In genomic region chr1:53638641-53639035, GRCh38 we compare ENCODE assay signal across 29 cellular contexts.
DNase-seq lines count a peak whose midpoint lies in the region; ATAC-seq and TF ChIP-seq lines count a peak whose summit lies in the region.
"Had no signal": no experiment of that assay in that cellular context is flagged by ENCODE, and none has a peak within 500 bp of the region (broad histone marks: within the 10 kb centered on the region; RNA-seq: fewer than 3 reads in every experiment).

No MANE protein-coding gene starts in this region.

- no peak overlapping the region for H4K8ac ChIP-seq in H9 (replicated peaks; ENCODE audit: insufficient read length, low read depth, low read length)

- no peaks in the 10 kb centered on the region for H3K36me3 ChIP-seq in MM.1S (replicated peaks; ENCODE audit: insufficient read depth, low read length)
- H3K36me3 ChIP-seq in endodermal cell (ENCODE audit: control insufficient read depth, insufficient read depth, low read length) = no peaks in the 10 kb centered on the region
- H3K36me3 ChIP-seq in stomach = no peaks in the 10 kb centered on the region
- H3K36me3 ChIP-seq in psoas muscle (ENCODE audit: insufficient read depth in 1 of 2, low read depth in 1 of 2) = no peaks in the 10 kb centered on the region
- H3K36me3 ChIP-seq: MG63, neural progenitor cell, thyroid gland, WERI-Rb-1 had no signal

- intact Hi-C loops in stomach (cut with DNase I; ENCODE audit: low total_unique reads) (no loop called here), psoas muscle (cut with DNase I) (loop anchor here in 1 of 2 donors (5.0 kb wide), 2 partner anchors 44 to 114 kb away; no protein-coding TSS in a partner anchor)

- no peaks in the 10 kb centered on the region for H4K20me1 ChIP-seq in H9 (ENCODE audit: control insufficient read depth, insufficient read depth, insufficient read length)
- no peaks in the 10 kb centered on the region for H4K20me1 ChIP-seq in MM.1S (ENCODE audit: insufficient read depth, low read length)

- no CpG with 5 or more reads among the region's 6 CpGs for WGBS in H9 (ENCODE audit: extremely low coverage, insufficient read length, low lambda C conversion rate)
- 92 to 98% methylated on average over 5 to 6 of the region's 6 CpGs for WGBS in endodermal cell (ENCODE audit: insufficient coverage in 1 of 2, insufficient read length in 1 of 2), 2 experiments
- WGBS in stomach, 5 donors = 85 to 95% (median 86%) methylated on average over 5 to 6 of the region's 6 CpGs
- WGBS in psoas muscle, 3 donors = 77 to 87% (median 87%) methylated on average over 6 of the region's 6 CpGs

- H3K18ac ChIP-seq in H9 (ENCODE audit: insufficient read length, low read depth, low read length) = no peak overlapping the region

- H3K79me2 ChIP-seq in H9 (ENCODE audit: insufficient read depth, low read length) (no peaks in the 10 kb centered on the region), MM.1S (ENCODE audit: low read length) (no peaks in the 10 kb centered on the region)

- no peaks in the 10 kb centered on the region for H3K27me3 ChIP-seq in H9 (ENCODE audit: insufficient read depth, low read length)
- no peaks in the 10 kb centered on the region for H3K27me3 ChIP-seq in MM.1S (replicated peaks; ENCODE audit: insufficient read depth, low read length)
- H3K27me3 ChIP-seq in endodermal cell (ENCODE audit: control insufficient read depth, insufficient read depth, low read length, poor library complexity, severe bottlenecking) = no peaks in the 10 kb centered on the region
- H3K27me3 ChIP-seq in stomach = peaks cover 0 to 6% (median 0%) of the 10 kb centered on the region in 3 donors
- H3K27me3 ChIP-seq in psoas muscle (ENCODE audit: insufficient read depth in 3 of 3, low read length in 2 of 3) = no peaks in the 10 kb centered on the region
- H3K27me3 ChIP-seq: MG63, neural progenitor cell, thyroid gland had no signal

- ATAC-seq in psoas muscle = no peak
- no peak for ATAC-seq in effector memory CD8-positive, alpha-beta T cell (replicated peaks)
- ATAC-seq: left lobe of liver had no signal

- no peaks in the 10 kb centered on the region for H3F3A ChIP-seq in MM.1S (ENCODE audit: insufficient read depth, low read length)

- H3K4me3 Mint-ChIP-seq in H9 (no peak overlapping the region), endodermal cell (no peak overlapping the region)
- no peak overlapping the region for H3K4me3 Mint-ChIP-seq in effector memory CD8-positive, alpha-beta T cell
- H3K4me3 Mint-ChIP-seq: activated CD4-positive, alpha-beta T cell treated with anti-CD3 and anti-CD28 coated beads, Interleukin-2, amount 10 ng/mL, durations not matched to agents 7 days and 5 days; activated T-cell treated with anti-CD3 and anti-CD28 coated beads, Interleukin-2, amount 50 U/mL, for 4 hours; brain; immature natural killer cell; neural progenitor cell; stimulated activated naive CD8-positive, alpha-beta T cell treated with anti-CD3 and anti-CD28 coated beads, Interleukin-15, Interleukin-2, amounts not matched to agents 100 ng/mL and 50 ng/mL, for 24 hours had no signal

- H3K27me3 Mint-ChIP-seq in H9 (ENCODE audit: low read depth) = peaks cover 4% of the 10 kb centered on the region
- no peaks in the 10 kb centered on the region for H3K27me3 Mint-ChIP-seq in endodermal cell (ENCODE audit: insufficient read depth)
- H3K27me3 Mint-ChIP-seq in effector memory CD8-positive, alpha-beta T cell = peaks cover 0 to 10% of the 10 kb centered on the region in 2 donors
- H3K27me3 Mint-ChIP-seq: activated CD4-positive, alpha-beta T cell treated with anti-CD3 and anti-CD28 coated beads, Interleukin-2, amount 10 ng/mL, durations not matched to agents 7 days and 5 days; stimulated activated naive CD8-positive, alpha-beta T cell treated with anti-CD3 and anti-CD28 coated beads, Interleukin-15, Interleukin-2, amounts not matched to agents 100 ng/mL and 50 ng/mL, for 24 hours had no signal

- H4K91ac ChIP-seq in H9 (ENCODE audit: insufficient read length, low read depth, low read length) = no peak overlapping the region

- no peaks in the 10 kb centered on the region for H3K23me2 ChIP-seq in H9 (ENCODE audit: insufficient read length, low read depth, low read length, poor library complexity, severe bottlenecking)

- DNase-seq in H9 (peak; percentile 19), MM.1S (no peak), endodermal cell (peak; percentile 41), stomach (peak; percentile 24), NCI-H146 treated with DMSO at 0.1 percent for 48 hours (lab: John Stamatoyannopoulos, UW; ENCODE audit: unreplicated experiment) (no peak), psoas muscle (no peak)
- DNase-seq in effector memory CD8-positive, alpha-beta T cell = no peak
- DNase-seq: activated CD4-positive, alpha-beta T cell treated with anti-CD3 and anti-CD28 coated beads, Interleukin-2, amount 10 ng/mL, durations not matched to agents 7 days and 5 days; activated naive CD4-positive, alpha-beta T cell; activated T-cell treated with anti-CD3 and anti-CD28 coated beads, Interleukin-2, amount 50 U/mL, for 4 hours; C1 segment of cervical spinal cord; cerebellar nuclear complex; DMS153; immature natural killer cell; KG1; mesenchymal stem cell; NCI-H1417 treated with DMSO at 0.1 percent for 48 hours; NCI-H2081; NK-92 treated with Interleukin-12 subunit alpha and Interleukin-12 subunit beta, amount 100 ng/mL, for 24 hours; SHP77 treated with DMSO at 0.1 percent for 48 hours; stimulated activated CD8-positive, alpha-beta memory T cell treated with anti-CD3 and anti-CD28 coated beads, Interleukin-4, amount 100 ng/mL, for 48 hours; T1000; thyroid gland had no signal

- H2BK15ac ChIP-seq in H9 (ENCODE audit: low read depth, low read length) = no peak overlapping the region

- H3K36me3 Mint-ChIP-seq in H9 (ENCODE audit: insufficient read depth in 1 of 3, low read depth in 3 of 3) = no peaks in the 10 kb centered on the region
- no peaks in the 10 kb centered on the region for H3K36me3 Mint-ChIP-seq in endodermal cell (ENCODE audit: low read depth)
- H3K36me3 Mint-ChIP-seq in effector memory CD8-positive, alpha-beta T cell (ENCODE audit: insufficient read depth) = no peaks in the 10 kb centered on the region
- H3K36me3 Mint-ChIP-seq: brain, immature natural killer cell, neural progenitor cell had no signal

- H2AFZ ChIP-seq in H9 (ENCODE audit: low read length) (no peak overlapping the region), MM.1S (ENCODE audit: low read length) (no peak overlapping the region)
- H2AFZ ChIP-seq: neural progenitor cell had no signal

- H3K9me2 ChIP-seq in MM.1S (replicated peaks; ENCODE audit: insufficient read depth, low read length) = no peaks in the 10 kb centered on the region

- no peak overlapping the region for H2BK20ac ChIP-seq in H9 (ENCODE audit: low read depth, low read length, poor library complexity, severe bottlenecking)

- no peaks in the 10 kb centered on the region for H3K79me1 ChIP-seq in H9 (ENCODE audit: insufficient read depth, low read depth, low read length, poor library complexity, severe bottlenecking)

- H3K23ac ChIP-seq in H9 (ENCODE audit: insufficient read length, low read depth, low read length) = no peak overlapping the region

- H3K27ac Mint-ChIP-seq in H9 (no peak overlapping the region), endodermal cell (no peak overlapping the region)
- no peak overlapping the region for H3K27ac Mint-ChIP-seq in effector memory CD8-positive, alpha-beta T cell
- H3K27ac Mint-ChIP-seq: activated CD4-positive, alpha-beta T cell treated with anti-CD3 and anti-CD28 coated beads, Interleukin-2, amount 10 ng/mL, durations not matched to agents 7 days and 5 days; brain; immature natural killer cell; stimulated activated naive CD8-positive, alpha-beta T cell treated with anti-CD3 and anti-CD28 coated beads, Interleukin-15, Interleukin-2, amounts not matched to agents 100 ng/mL and 50 ng/mL, for 24 hours had no signal

- no peak for TF ChIP-seq POLR2A in stomach (IDR thresholded peaks at IDR 0.05)

- H3K9me3 ChIP-seq in H9 (ENCODE audit: control insufficient read depth, low read depth, low read length) (no peaks in the 10 kb centered on the region), MM.1S (replicated peaks; ENCODE audit: insufficient read depth, low read length) (no peaks in the 10 kb centered on the region), endodermal cell (ENCODE audit: control insufficient read depth, low read length) (no peaks in the 10 kb centered on the region), stomach (no peaks in the 10 kb centered on the region), psoas muscle (no peaks in the 10 kb centered on the region)
- H3K9me3 ChIP-seq: MG63, thyroid gland had no signal

- H4K5ac ChIP-seq in H9 (ENCODE audit: insufficient read length, low read depth, low read length) = no peak overlapping the region

- H3K9ac ChIP-seq in H9 (ENCODE audit: extremely low read depth, insufficient read length, low read length) (no peak overlapping the region), MM.1S (ENCODE audit: low read length) (no peak overlapping the region), endodermal cell (ENCODE audit: extremely low read depth, low read length, poor library complexity, severe bottlenecking) (no peak overlapping the region)
- H3K9ac ChIP-seq: neural progenitor cell had no signal

- H3K4me2 ChIP-seq in H9 (ENCODE audit: insufficient read depth, insufficient read length, low read length) (no peak overlapping the region), MM.1S (ENCODE audit: low read depth, low read length) (peak overlapping the region; percentile 67; the same call in 1 of the 2 replicates)
- H3K4me2 ChIP-seq: neural progenitor cell had no signal

- H3K4me1 ChIP-seq in H9 (ENCODE audit: insufficient read depth, low read length) (no peaks in the 10 kb centered on the region; the same call in 1 of the 2 replicates), MM.1S (ENCODE audit: low read length) (peaks cover 16% of the 10 kb centered on the region), endodermal cell (ENCODE audit: control insufficient read depth, insufficient read depth, low read length) (no peaks in the 10 kb centered on the region), stomach (no peaks in the 10 kb centered on the region), psoas muscle (no peaks in the 10 kb centered on the region)
- H3K4me1 ChIP-seq: neural progenitor cell, thyroid gland had no signal

- H3K14ac ChIP-seq in H9 (ENCODE audit: insufficient read depth, low read length) = no peak overlapping the region

- H3K56ac ChIP-seq in H9 (ENCODE audit: insufficient read length, low read depth, low read length) = no peak overlapping the region

- H3K9me3 Mint-ChIP-seq in H9 = no peaks in the 10 kb centered on the region
- H3K9me3 Mint-ChIP-seq in endodermal cell = no peaks in the 10 kb centered on the region
- no peaks in the 10 kb centered on the region for H3K9me3 Mint-ChIP-seq in effector memory CD8-positive, alpha-beta T cell
- H3K9me3 Mint-ChIP-seq: activated CD4-positive, alpha-beta T cell treated with anti-CD3 and anti-CD28 coated beads, Interleukin-2, amount 10 ng/mL, durations not matched to agents 7 days and 5 days; activated T-cell treated with anti-CD3 and anti-CD28 coated beads, Interleukin-2, amount 50 U/mL, for 4 hours; immature natural killer cell; neural progenitor cell; stimulated activated naive CD8-positive, alpha-beta T cell treated with anti-CD3 and anti-CD28 coated beads, Interleukin-15, Interleukin-2, amounts not matched to agents 100 ng/mL and 50 ng/mL, for 24 hours had no signal

- H2BK5ac ChIP-seq in H9 (ENCODE audit: insufficient read length, low read length) = no peak overlapping the region

- no peak overlapping the region for H3T11ph ChIP-seq in H9 (ENCODE audit: low read length)

- H3K27ac ChIP-seq in H9 (ENCODE audit: insufficient read length, low read depth, low read length) (no peak overlapping the region), MM.1S (ENCODE audit: low read length) (no peak overlapping the region), endodermal cell (ENCODE audit: low read depth, low read length) (no peak overlapping the region), stomach (no peak overlapping the region), psoas muscle (no peak overlapping the region)
- H3K27ac ChIP-seq: neural progenitor cell, thyroid gland, WERI-Rb-1 had no signal

- H3K4me1 Mint-ChIP-seq in H9 (peaks cover 0 to 8% of the 10 kb centered on the region in 2 experiments; a peak in 2 of 4 replicates), endodermal cell (peaks cover 4% of the 10 kb centered on the region)
- no peaks in the 10 kb centered on the region for H3K4me1 Mint-ChIP-seq in effector memory CD8-positive, alpha-beta T cell (ENCODE audit: low read depth in 2 of 2)
- H3K4me1 Mint-ChIP-seq: activated CD4-positive, alpha-beta T cell treated with anti-CD3 and anti-CD28 coated beads, Interleukin-2, amount 10 ng/mL, durations not matched to agents 7 days and 5 days had no signal

- no peak for TF ChIP-seq CTCF in H9 (conservative IDR thresholded peaks at IDR 0.05)
- TF ChIP-seq CTCF in MM.1S (IDR thresholded peaks at IDR 0.05; ENCODE audit: low read length) = no peak
- no peak for TF ChIP-seq CTCF in endodermal cell (conservative IDR thresholded peaks at IDR 0.05)
- TF ChIP-seq CTCF in stomach (IDR thresholded peaks at IDR 0.05) = no peak
- no peak for TF ChIP-seq CTCF in psoas muscle (IDR thresholded peaks at IDR 0.05)

- H2AK5ac ChIP-seq in H9 (ENCODE audit: insufficient read length, low read length) = no peak overlapping the region

- no peak overlapping the region for H2BK120ac ChIP-seq in H9 (ENCODE audit: low read depth, low read length, poor library complexity, severe bottlenecking)

- no peak for TF ChIP-seq EP300 in stomach (IDR thresholded peaks at IDR 0.05)

- H3K4me3 ChIP-seq in MM.1S (ENCODE audit: low read length) (no peak overlapping the region), endodermal cell (ENCODE audit: low read length) (no peak overlapping the region), stomach (no peak overlapping the region), psoas muscle (no peak overlapping the region)
- H3K4me3 ChIP-seq: MG63, neural progenitor cell, thyroid gland had no signal

- H2BK12ac ChIP-seq in H9 (ENCODE audit: insufficient read length, low read depth, low read length) = no peak overlapping the region

- H3K4ac ChIP-seq in H9 (ENCODE audit: low read depth, low read length) = no peak overlapping the region

Comparison
In these comparisons a context has a peak if more than half of its experiments do, and no peak if none do; other contexts are left out.
1. DNase-seq: peak in H9 (single experiment), endodermal cell (single experiment) and stomach (single experiment); none in MM.1S (single experiment), NCI-H146 treated with DMSO at 0.1 percent for 48 hours (single experiment), psoas muscle (0 of 2) and effector memory CD8-positive, alpha-beta T cell (0 of 3).